In the genomic region with DNA sequence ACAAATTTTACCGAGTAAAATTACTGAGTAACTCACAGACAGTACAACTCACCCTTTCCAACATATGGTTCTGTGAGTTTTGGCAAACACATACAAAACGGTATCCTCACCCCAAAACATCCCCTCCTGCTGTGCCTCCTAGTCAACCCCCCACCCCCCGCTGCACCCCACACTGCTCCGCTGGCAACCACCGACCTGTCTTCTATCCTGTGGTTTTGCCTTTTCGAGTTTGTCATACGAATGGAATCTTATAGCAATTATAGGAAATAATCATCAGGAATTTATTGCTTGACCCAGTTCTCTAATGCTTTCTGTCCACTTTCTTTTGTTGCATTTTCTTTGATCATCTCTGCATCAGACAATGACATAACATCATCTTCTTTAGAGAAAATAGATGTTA, we compare ENCODE assay signal across 1 cellular context.
TF ChIP-seq lines count a peak whose summit lies in the region.

No MANE protein-coding gene starts in this region.

TF ChIP-seq in SK-N-SH treated with all-trans-retinoic acid at 6 μM for 48 hours, 23 proteins besides CTCF, POLR2A, EP300 and RAD21 (continued from another document):
- no peak for TF ChIP-seq TSHZ2 (CRISPR knock-in tag; IDR thresholded peaks at IDR 0.05)
- no peak for TF ChIP-seq ZFP3 (CRISPR knock-in tag; IDR thresholded peaks at IDR 0.05)
- no peak for TF ChIP-seq PPARA (CRISPR knock-in tag; IDR thresholded peaks at IDR 0.05; ENCODE audit: borderline replicate concordance)
- no peak for TF ChIP-seq ARNTL (CRISPR knock-in tag; IDR thresholded peaks at IDR 0.05; ENCODE audit: borderline replicate concordance, low read depth)
- no peak for TF ChIP-seq ISL1 (CRISPR knock-in tag; IDR thresholded peaks at IDR 0.05)
- no peak for TF ChIP-seq ZNF565 (CRISPR knock-in tag; conservative IDR thresholded peaks at IDR 0.05; ENCODE audit: low read depth)
